24 cellular contexts compared by ENCODE assay signal in the genomic region with DNA sequence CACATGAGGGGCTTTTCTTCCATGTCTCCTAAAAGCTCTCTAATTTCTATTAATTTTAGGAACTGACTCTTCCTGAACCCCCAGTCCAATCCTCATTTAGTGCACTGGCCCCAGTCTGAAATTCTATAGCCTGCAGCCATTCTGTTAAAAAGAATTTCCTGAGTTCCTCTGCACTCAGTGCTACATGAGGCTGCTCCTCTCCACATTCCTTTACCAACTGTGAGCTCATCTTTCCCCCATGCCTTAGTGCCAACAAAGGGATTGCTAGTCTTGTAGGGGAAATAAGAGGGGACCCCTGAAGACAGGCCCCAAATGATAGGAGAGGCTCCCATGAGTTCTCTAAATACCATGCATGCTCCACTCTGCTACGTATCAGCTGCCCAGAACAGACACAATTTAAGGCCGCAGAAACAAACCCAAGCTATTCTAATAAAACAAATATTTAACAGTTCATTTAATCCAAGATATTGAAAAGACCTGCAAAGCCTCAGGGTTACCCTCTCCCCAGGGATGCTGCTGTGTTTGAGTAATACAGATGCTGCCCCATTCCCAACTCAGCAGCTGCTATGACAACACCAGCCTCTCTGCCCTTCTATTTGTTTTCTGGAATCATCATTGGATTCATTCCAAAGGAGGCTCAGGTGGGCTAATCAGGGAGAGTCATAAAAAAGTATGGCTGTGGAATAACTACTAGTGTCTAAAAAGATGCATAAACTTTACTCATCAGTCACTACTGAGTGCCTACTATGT.
A peak's percentile ranks its signal among the peaks of the same experiment; 100 is the strongest.
DNase-seq lines count a peak whose midpoint lies in the region; ATAC-seq lines count a peak whose summit lies in the region.
"Had no signal": no experiment of that assay in that cellular context is flagged by ENCODE, and none has a peak within 500 bp of the region (broad histone marks: within the 10 kb centered on the region; RNA-seq: fewer than 3 reads in every experiment).

No MANE protein-coding gene starts in this region.

- no peaks in the 10 kb centered on the region for H3K36me3 Mint-ChIP-seq in stimulated activated memory B cell treated with anti-CD40 and anti-IgM and Interleukin-4, amounts not matched to agents 10 μg/mL and 1 μg/mL and 100 μg/mL, for 72 hours
- H3K36me3 Mint-ChIP-seq: activated CD8-positive, alpha-beta memory T cell treated with anti-CD3 and anti-CD28 coated beads, Interleukin-2, amount 10 ng/mL, durations not matched to agents 7 days and 5 days; IgD-negative memory B cell had no signal

- no peak overlapping the region for H3K4me3 Mint-ChIP-seq in stimulated activated memory B cell treated with anti-CD40 and anti-IgM and Interleukin-4, amounts not matched to agents 10 μg/mL and 1 μg/mL and 100 μg/mL, for 72 hours
- H3K4me3 Mint-ChIP-seq: activated CD8-positive, alpha-beta memory T cell treated with anti-CD3 and anti-CD28 coated beads, Interleukin-2, amount 10 ng/mL, durations not matched to agents 7 days and 5 days; IgD-negative memory B cell; stimulated activated naive CD8-positive, alpha-beta T cell treated with anti-CD3 and anti-CD28 coated beads, Interleukin-15, Interleukin-2, amounts not matched to agents 100 ng/mL and 50 ng/mL, for 24 hours had no signal

- H3K27ac Mint-ChIP-seq in stimulated activated memory B cell treated with anti-CD40 and anti-IgM and Interleukin-4, amounts not matched to agents 10 μg/mL and 1 μg/mL and 100 μg/mL, for 72 hours: no peak overlapping the region
- H3K27ac Mint-ChIP-seq: activated CD8-positive, alpha-beta memory T cell treated with anti-CD3 and anti-CD28 coated beads, Interleukin-2, amount 10 ng/mL, durations not matched to agents 7 days and 5 days; IgD-negative memory B cell; stimulated activated naive CD8-positive, alpha-beta T cell treated with anti-CD3 and anti-CD28 coated beads, Interleukin-15, Interleukin-2, amounts not matched to agents 100 ng/mL and 50 ng/mL, for 24 hours had no signal

- no peak for ATAC-seq in stimulated activated memory B cell treated with anti-CD40 and anti-IgM and Interleukin-4, amounts not matched to agents 10 μg/mL and 1 μg/mL and 100 μg/mL, for 72 hours
- ATAC-seq in GM19324 (IDR thresholded peaks at IDR 0.05; ENCODE audit: low FRiP score, unreplicated experiment): no peak
- ATAC-seq: activated CD8-positive, alpha-beta memory T cell treated with anti-CD3 and anti-CD28 coated beads, Interleukin-2, amount 10 ng/mL, durations not matched to agents 7 days and 5 days; lower lobe of right lung; Panc1; sciatic nerve had no signal

- H3K9me3 Mint-ChIP-seq in stimulated activated memory B cell treated with anti-CD40 and anti-IgM and Interleukin-4, amounts not matched to agents 10 μg/mL and 1 μg/mL and 100 μg/mL, for 72 hours: peaks cover 20% of the 10 kb centered on the region

- H3K27me3 Mint-ChIP-seq in stimulated activated memory B cell treated with anti-CD40 and anti-IgM and Interleukin-4, amounts not matched to agents 10 μg/mL and 1 μg/mL and 100 μg/mL, for 72 hours: no peaks in the 10 kb centered on the region
- H3K27me3 Mint-ChIP-seq: activated CD8-positive, alpha-beta memory T cell treated with anti-CD3 and anti-CD28 coated beads, Interleukin-2, amount 10 ng/mL, durations not matched to agents 7 days and 5 days; IgD-negative memory B cell had no signal

- peak; percentile 93 for DNase-seq in COR-L47 (lab: John Stamatoyannopoulos, UW)
- DNase-seq in NCI-H1092 (lab: John Stamatoyannopoulos, UW): peak; percentile 89
- DNase-seq in NCI-H2171 treated with DMSO at 0.1 percent for 48 hours (lab: John Stamatoyannopoulos, UW): peak; percentile 98
- peak; percentile 7 for DNase-seq in astrocyte of the hippocampus (ENCODE audit: low read depth, low spot score)
- DNase-seq in inferior parietal cortex (ENCODE audit: extremely low spot score): no peak
- DNase-seq in NCI-H82 (lab: John Stamatoyannopoulos, UW): no peak
- DNase-seq: activated CD4-positive, alpha-beta T cell treated with anti-CD3 and anti-CD28 coated beads for 4 hours; activated CD8-positive, alpha-beta memory T cell treated with anti-CD3 and anti-CD28 coated beads, Interleukin-2, amount 10 ng/mL, durations not matched to agents 7 days and 5 days; activated effector memory CD4-positive, alpha-beta T cell treated with Interleukin-2 at 50 U/mL for 16 hours; amygdala; C1 segment of cervical spinal cord; central memory CD4-positive, alpha-beta T cell; esophagus squamous epithelium; H7; lower lobe of right lung; MG63; NCI-H526; ovary had no signal

- H3K4me1 Mint-ChIP-seq in stimulated activated memory B cell treated with anti-CD40 and anti-IgM and Interleukin-4, amounts not matched to agents 10 μg/mL and 1 μg/mL and 100 μg/mL, for 72 hours: no peaks in the 10 kb centered on the region
- H3K4me1 Mint-ChIP-seq: activated CD8-positive, alpha-beta memory T cell treated with anti-CD3 and anti-CD28 coated beads, Interleukin-2, amount 10 ng/mL, durations not matched to agents 7 days and 5 days; IgD-negative memory B cell had no signal

Comparison
In these comparisons a context has a peak if more than half of its experiments do, and no peak if none do; other contexts are left out.
1. DNase-seq: peak in COR-L47 (single experiment), NCI-H1092 (single experiment), NCI-H2171 treated with DMSO at 0.1 percent for 48 hours (single experiment) and astrocyte of the hippocampus (single experiment); none in inferior parietal cortex (single experiment) and NCI-H82 (single experiment).